ENCODE assay signal across 38 cellular contexts in genomic region chr1:19133360-19133759, GRCh38.
"Had no signal": no experiment of that assay in that cellular context is flagged by ENCODE, and none has a peak within 500 bp of the region (broad histone marks: within the 10 kb centered on the region; RNA-seq: fewer than 3 reads in every experiment).

No MANE protein-coding gene starts in this region.

- H3K4me1 Mint-ChIP-seq: activated B cell treated with CpG ODN at 0.5 μM for 24 hours; activated naive CD4-positive, alpha-beta T cell treated with anti-CD3 and anti-CD28 coated beads, Interleukin-2, amount 50 U/mL, for 24 hours; activated naive CD8-positive, alpha-beta T cell treated with anti-CD3 and anti-CD28 coated beads, Interleukin-2, amount 10 ng/mL, durations not matched to agents 7 days and 5 days; activated naive CD8-positive, alpha-beta T cell treated with anti-CD3 and anti-CD28 coated beads, Interleukin-2, amount 50 U/mL, for 24 hours; activated T-helper 17 cell treated with anti-CD3 and anti-CD28 coated beads, Interleukin-2, amount 50 U/mL, for 72 hours; brain had no signal

- H3K4me1 ChIP-seq: ascending aorta had no signal

- H3K27me3 Mint-ChIP-seq: activated B cell treated with CpG ODN at 0.5 μM for 24 hours; activated CD4-positive, alpha-beta memory T cell treated with anti-CD3 and anti-CD28 coated beads for 36 hours; activated CD4-positive, alpha-beta T cell treated with anti-CD3 and anti-CD28 coated beads, Interleukin-2, amount 10 ng/mL, durations not matched to agents 24 days and 14 days; activated CD8-positive, alpha-beta T cell treated with anti-CD3 and anti-CD28 coated beads for 36 hours; activated naive CD4-positive, alpha-beta T cell treated with anti-CD3 and anti-CD28 coated beads, Interleukin-2, amount 10 ng/mL, durations not matched to agents 7 days and 5 days; activated naive CD4-positive, alpha-beta T cell treated with anti-CD3 and anti-CD28 coated beads, Interleukin-2, amount 50 U/mL, for 24 hours; activated naive CD8-positive, alpha-beta T cell treated with anti-CD3 and anti-CD28 coated beads, Interleukin-2, amount 10 ng/mL, durations not matched to agents 7 days and 5 days; activated naive CD8-positive, alpha-beta T cell treated with anti-CD3 and anti-CD28 coated beads, Interleukin-2, amount 50 U/mL, for 24 hours; activated T-helper 17 cell treated with anti-CD3 and anti-CD28 coated beads, Interleukin-2, amount 50 U/mL, for 72 hours; brain; central memory CD8-positive, alpha-beta T cell had no signal

- FAIRE-seq: bronchial epithelial cell, TTC549 had no signal

- H3K27ac Mint-ChIP-seq: activated B cell treated with CpG ODN at 0.5 μM for 24 hours; activated CD4-positive, alpha-beta memory T cell treated with anti-CD3 and anti-CD28 coated beads for 36 hours; activated CD4-positive, alpha-beta T cell treated with anti-CD3 and anti-CD28 coated beads, Interleukin-2, amount 10 ng/mL, durations not matched to agents 24 days and 14 days; activated CD8-positive, alpha-beta T cell treated with anti-CD3 and anti-CD28 coated beads for 36 hours; activated naive CD4-positive, alpha-beta T cell treated with anti-CD3 and anti-CD28 coated beads, Interleukin-2, amount 10 ng/mL, durations not matched to agents 7 days and 5 days; activated naive CD4-positive, alpha-beta T cell treated with anti-CD3 and anti-CD28 coated beads, Interleukin-2, amount 50 U/mL, for 24 hours; activated naive CD8-positive, alpha-beta T cell treated with anti-CD3 and anti-CD28 coated beads, Interleukin-2, amount 10 ng/mL, durations not matched to agents 7 days and 5 days; activated naive CD8-positive, alpha-beta T cell treated with anti-CD3 and anti-CD28 coated beads, Interleukin-2, amount 50 U/mL, for 24 hours; activated T-cell treated with anti-CD3 and anti-CD28 coated beads, Interleukin-2, amount 50 U/mL, for 72 hours; activated T-helper 1 cell treated with anti-CD3 and anti-CD28 coated beads, Interleukin-12 subunit alpha, Interleukin-12 subunit beta, Interleukin-2, Interleukin-4 antibody, amounts not matched to agents 30 ng/mL and 10 ng/mL and 1 ng/mL, durations not matched to agents 14 hours and 24 hours and 36 hours; activated T-helper 17 cell treated with anti-CD3 and anti-CD28 coated beads, Interleukin-2, amount 50 U/mL, for 72 hours; brain; T-helper 1 cell treated with Interleukin-12 subunit alpha and Interleukin-12 subunit beta and Interleukin-4 antibody, amounts not matched to agents 30 μg/mL and 1 μg/mL, for 36 hours; T-helper 2 cell treated with Interferon-gamma antibody and Interleukin-4, amounts not matched to agents 5 μg/mL and 100 μg/mL, for 36 hours had no signal

- H3K9me3 Mint-ChIP-seq: activated naive CD4-positive, alpha-beta T cell treated with anti-CD3 and anti-CD28 coated beads, Interleukin-2, amount 50 U/mL, for 24 hours; activated T-helper 17 cell treated with anti-CD3 and anti-CD28 coated beads, Interleukin-2, amount 50 U/mL, for 72 hours; central memory CD8-positive, alpha-beta T cell had no signal

- H3K27ac ChIP-seq: ascending aorta, cardiac muscle cell, VCaP had no signal

- DNase-seq: activated B cell treated with CpG ODN at 0.5 μM for 24 hours; activated CD4-positive, alpha-beta memory T cell treated with anti-CD3 and anti-CD28 coated beads for 36 hours; activated CD4-positive, alpha-beta T cell treated with anti-CD3 and anti-CD28 coated beads for 4 hours; activated CD4-positive, alpha-beta T cell treated with anti-CD3 and anti-CD28 coated beads, Interleukin-2, amount 10 ng/mL, durations not matched to agents 24 days and 14 days; activated CD4-positive, alpha-beta T cell treated with anti-CD3 and anti-CD28 coated beads, Interleukin-2, amount 50 U/mL, for 1 hour; activated CD4-positive, alpha-beta T cell treated with anti-CD3 and anti-CD28 coated beads, Interleukin-2, amount 50 U/mL, for 4 hours; activated CD4-positive, CD25-positive, alpha-beta regulatory T cell treated with anti-CD3 and anti-CD28 coated beads, Interleukin-2, amount 50 U/mL, for 72 hours; activated CD8-positive, alpha-beta memory T cell treated with anti-CD3 and anti-CD28 coated beads, Interleukin-2, amount 50 U/mL, for 4 hours; activated CD8-positive, alpha-beta T cell treated with anti-CD3 and anti-CD28 coated beads for 36 hours; activated effector memory CD4-positive, alpha-beta T cell treated with Interleukin-2 at 50 U/mL for 16 hours; activated gamma-delta T cell; activated naive CD4-positive, alpha-beta T cell treated with anti-CD3 and anti-CD28 coated beads, Interleukin-2, amount 10 ng/mL, durations not matched to agents 7 days and 5 days; activated naive CD4-positive, alpha-beta T cell treated with Interleukin-2 at 50 U/mL for 16 hours; activated naive CD8-positive, alpha-beta T cell treated with anti-CD3 and anti-CD28 coated beads, Interleukin-2, amount 10 ng/mL, durations not matched to agents 7 days and 5 days; activated naive CD8-positive, alpha-beta T cell treated with anti-CD3 and anti-CD28 coated beads, Interleukin-2, amount 50 U/mL, for 24 hours; activated T-cell treated with anti-CD3 and anti-CD28 coated beads for 4 hours; activated T-cell treated with anti-CD3 and anti-CD28 coated beads, Interleukin-2, amount 50 U/mL, for 1 hour; activated T-cell treated with anti-CD3 and anti-CD28 coated beads, Interleukin-2, amount 50 U/mL, for 4 hours; activated T-cell treated with anti-CD3 and anti-CD28 coated beads, Interleukin-2, amount 50 U/mL, for 72 hours; amygdala; anterior cingulate cortex; caudate nucleus; cerebellar nuclear complex; T-helper 1 cell; T-helper 2 cell; T-helper 9 cell had no signal

- H3K4me3 ChIP-seq: ascending aorta, cardiac muscle cell had no signal

- H3K4me3 Mint-ChIP-seq: activated B cell treated with CpG ODN at 0.5 μM for 24 hours; activated CD4-positive, alpha-beta memory T cell treated with anti-CD3 and anti-CD28 coated beads for 36 hours; activated CD4-positive, alpha-beta T cell treated with anti-CD3 and anti-CD28 coated beads, Interleukin-2, amount 10 ng/mL, durations not matched to agents 24 days and 14 days; activated CD8-positive, alpha-beta T cell treated with anti-CD3 and anti-CD28 coated beads for 36 hours; activated naive CD4-positive, alpha-beta T cell treated with anti-CD3 and anti-CD28 coated beads, Interleukin-2, amount 10 ng/mL, durations not matched to agents 7 days and 5 days; activated naive CD4-positive, alpha-beta T cell treated with anti-CD3 and anti-CD28 coated beads, Interleukin-2, amount 50 U/mL, for 24 hours; activated naive CD8-positive, alpha-beta T cell treated with anti-CD3 and anti-CD28 coated beads, Interleukin-2, amount 10 ng/mL, durations not matched to agents 7 days and 5 days; activated naive CD8-positive, alpha-beta T cell treated with anti-CD3 and anti-CD28 coated beads, Interleukin-2, amount 50 U/mL, for 24 hours; activated T-cell treated with anti-CD3 and anti-CD28 coated beads, Interleukin-2, amount 50 U/mL, for 4 hours; activated T-cell treated with anti-CD3 and anti-CD28 coated beads, Interleukin-2, amount 50 U/mL, for 72 hours; activated T-helper 1 cell treated with anti-CD3 and anti-CD28 coated beads, Interleukin-12 subunit alpha, Interleukin-12 subunit beta, Interleukin-2, Interleukin-4 antibody, amounts not matched to agents 30 ng/mL and 10 ng/mL and 1 ng/mL, durations not matched to agents 14 hours and 24 hours and 36 hours; activated T-helper 17 cell treated with anti-CD3 and anti-CD28 coated beads, Interleukin-2, amount 50 U/mL, for 72 hours; brain; central memory CD8-positive, alpha-beta T cell; T-helper 1 cell treated with Interleukin-12 subunit alpha and Interleukin-12 subunit beta and Interleukin-4 antibody, amounts not matched to agents 30 μg/mL and 1 μg/mL, for 36 hours; T-helper 2 cell treated with Interferon-gamma antibody and Interleukin-4, amounts not matched to agents 5 μg/mL and 100 μg/mL, for 36 hours had no signal
